ENCODE assay signal across 8 cellular contexts in the genomic region with DNA sequence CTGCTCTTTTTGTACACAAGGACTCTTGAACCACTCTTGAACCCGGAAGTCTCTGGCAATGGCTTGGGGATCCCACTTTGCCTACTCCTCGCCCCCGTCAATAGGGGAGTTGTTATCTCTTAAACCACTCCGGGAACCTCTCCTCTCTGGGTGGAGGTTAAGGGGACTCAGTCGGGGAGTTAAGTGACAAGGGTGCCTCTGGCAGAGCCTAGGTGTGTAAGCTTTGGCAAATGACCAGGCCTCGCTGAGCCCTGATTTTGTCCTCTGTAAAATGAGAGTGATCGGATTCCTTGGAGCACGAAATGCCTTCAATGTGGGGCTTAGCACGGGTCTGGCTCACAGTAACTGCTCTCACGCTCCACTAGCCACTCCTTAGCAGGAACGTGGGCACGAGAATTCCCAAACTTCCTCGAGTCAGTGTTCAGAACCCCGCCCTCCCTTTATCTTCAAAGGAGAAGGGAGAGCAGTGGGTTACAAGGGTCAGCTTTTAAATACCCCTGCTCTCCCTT.
DNase-seq lines count a peak whose midpoint lies in the region; ATAC-seq and TF ChIP-seq lines count a peak whose summit lies in the region.

No MANE protein-coding gene starts in this region.

- H3K36me3 ChIP-seq in iPS-20b (ENCODE audit: insufficient read depth, low read depth, low read length) = no peaks in the 10 kb centered on the region

- no peaks in the 10 kb centered on the region; the same call in 1 of the 2 replicates for H3K27me3 Mint-ChIP-seq in HFFc6 (ENCODE audit: insufficient read depth)
- peaks cover 1% of the 10 kb centered on the region for H3K27me3 Mint-ChIP-seq in activated CD4-positive, alpha-beta memory T cell treated with anti-CD3 and anti-CD28 coated beads for 36 hours

- H3K27ac Mint-ChIP-seq in HFFc6 = 0 out of 2 replicates have a peak overlapping the region, but pooled peaks have one; percentile 36
- H3K27ac Mint-ChIP-seq in activated CD4-positive, alpha-beta memory T cell treated with anti-CD3 and anti-CD28 coated beads for 36 hours = no peak overlapping the region
- no peak overlapping the region for H3K27ac Mint-ChIP-seq in stimulated activated effector memory CD8-positive, alpha-beta T cell treated with anti-CD3 and anti-CD28 coated beads, Interleukin-12 subunit alpha, Interleukin-12 subunit beta, amount 100 ng/mL, for 72 hours

- intact Hi-C loops in activated CD4-positive, alpha-beta memory T cell treated with anti-CD3 and anti-CD28 coated beads for 36 hours (cut with micrococcal nuclease) = loop anchor here (1.0 to 5.0 kb wide), 6 partner anchors 162 to 606 kb away; a partner anchor contains a TSS

- H3K9ac ChIP-seq in iPS-20b (ENCODE audit: low read depth, low read length) = peak overlapping the region; percentile 66; the same call in 1 of the 2 replicates

- H3K36me3 Mint-ChIP-seq in HFFc6 (ENCODE audit: low read depth) = no peaks in the 10 kb centered on the region
- no peaks in the 10 kb centered on the region for H3K36me3 Mint-ChIP-seq in activated CD4-positive, alpha-beta memory T cell treated with anti-CD3 and anti-CD28 coated beads for 36 hours
- H3K36me3 Mint-ChIP-seq in stimulated activated effector memory CD8-positive, alpha-beta T cell treated with anti-CD3 and anti-CD28 coated beads, Interleukin-12 subunit alpha, Interleukin-12 subunit beta, amount 100 ng/mL, for 72 hours = no peaks in the 10 kb centered on the region

- peaks cover 21% of the 10 kb centered on the region for H3K27me3 ChIP-seq in iPS-20b (ENCODE audit: insufficient read depth, low read length)

- ATAC-seq in stimulated activated effector memory CD8-positive, alpha-beta T cell treated with anti-CD3 and anti-CD28 coated beads, Interleukin-12 subunit alpha, Interleukin-12 subunit beta, amount 100 ng/mL, for 72 hours = no peak
- no peak for ATAC-seq in HG03039 (IDR thresholded peaks at IDR 0.05; ENCODE audit: unreplicated experiment)

- DNase-seq in HFFc6 (no peak), epidermal melanocyte (ENCODE audit: insufficient read length, low spot score) (no peak), cortex of kidney (lab: John Stamatoyannopoulos, UW) (no peak), KG1 (lab: John Stamatoyannopoulos, UW) (no peak)
- no peak for DNase-seq in activated CD4-positive, alpha-beta memory T cell treated with anti-CD3 and anti-CD28 coated beads for 36 hours
- no peak for DNase-seq in stimulated activated effector memory CD8-positive, alpha-beta T cell treated with anti-CD3 and anti-CD28 coated beads, Interleukin-12 subunit alpha, Interleukin-12 subunit beta, amount 100 ng/mL, for 72 hours (ENCODE audit: low spot score in 2 of 2)

- H3K4me3 ChIP-seq in iPS-20b (ENCODE audit: low read length) = peak overlapping the region; percentile 64

- H3K4me1 ChIP-seq in iPS-20b (ENCODE audit: insufficient read depth, low read length) = peaks cover 7% of the 10 kb centered on the region; the same call in 1 of the 2 replicates

- POLR2A ChIA-PET in activated CD4-positive, alpha-beta memory T cell treated with anti-CD3 and anti-CD28 coated beads for 36 hours (lab: Charles Lee) = interaction anchor here (0.6 to 2.9 kb wide), 4 partner anchors 32 to 331 kb away, joined by 3 to 9 read pairs (median 4); no protein-coding TSS in a partner anchor

- TF ChIP-seq CTCF in HFFc6 (IDR thresholded peaks at IDR 0.05) = no peak

- H3K27ac ChIP-seq in iPS-20b (ENCODE audit: low read length) = no peak overlapping the region

- H3K4me3 Mint-ChIP-seq in HFFc6 = peak overlapping the region; percentile 87
- peak overlapping the region; percentile 74 for H3K4me3 Mint-ChIP-seq in activated CD4-positive, alpha-beta memory T cell treated with anti-CD3 and anti-CD28 coated beads for 36 hours
- peak overlapping the region; percentile 68 for H3K4me3 Mint-ChIP-seq in stimulated activated effector memory CD8-positive, alpha-beta T cell treated with anti-CD3 and anti-CD28 coated beads, Interleukin-12 subunit alpha, Interleukin-12 subunit beta, amount 100 ng/mL, for 72 hours

- no peaks in the 10 kb centered on the region for H3K9me3 Mint-ChIP-seq in HFFc6
- no peaks in the 10 kb centered on the region for H3K9me3 Mint-ChIP-seq in activated CD4-positive, alpha-beta memory T cell treated with anti-CD3 and anti-CD28 coated beads for 36 hours
- H3K9me3 Mint-ChIP-seq in stimulated activated effector memory CD8-positive, alpha-beta T cell treated with anti-CD3 and anti-CD28 coated beads, Interleukin-12 subunit alpha, Interleukin-12 subunit beta, amount 100 ng/mL, for 72 hours = no peaks in the 10 kb centered on the region

- CTCF ChIA-PET in activated CD4-positive, alpha-beta memory T cell treated with anti-CD3 and anti-CD28 coated beads for 36 hours (lab: Charles Lee) = interaction anchor here (0.6 to 7.3 kb wide), 33 partner anchors 9 to 607 kb away, joined by 3 to 331 read pairs (median 7); a partner anchor contains a TSS

- no peaks in the 10 kb centered on the region for H3K9me3 ChIP-seq in iPS-20b (ENCODE audit: insufficient read depth, low read depth, low read length)

- peaks cover 66% of the 10 kb centered on the region for H3K4me1 Mint-ChIP-seq in HFFc6 (ENCODE audit: low read depth)
- H3K4me1 Mint-ChIP-seq in activated CD4-positive, alpha-beta memory T cell treated with anti-CD3 and anti-CD28 coated beads for 36 hours (ENCODE audit: low read depth) = peaks cover 26% of the 10 kb centered on the region
- H3K4me1 Mint-ChIP-seq in stimulated activated effector memory CD8-positive, alpha-beta T cell treated with anti-CD3 and anti-CD28 coated beads, Interleukin-12 subunit alpha, Interleukin-12 subunit beta, amount 100 ng/mL, for 72 hours = peaks cover 13% of the 10 kb centered on the region
